Comparison of ENCODE assay signal across 18 cellular contexts in the genomic region with DNA sequence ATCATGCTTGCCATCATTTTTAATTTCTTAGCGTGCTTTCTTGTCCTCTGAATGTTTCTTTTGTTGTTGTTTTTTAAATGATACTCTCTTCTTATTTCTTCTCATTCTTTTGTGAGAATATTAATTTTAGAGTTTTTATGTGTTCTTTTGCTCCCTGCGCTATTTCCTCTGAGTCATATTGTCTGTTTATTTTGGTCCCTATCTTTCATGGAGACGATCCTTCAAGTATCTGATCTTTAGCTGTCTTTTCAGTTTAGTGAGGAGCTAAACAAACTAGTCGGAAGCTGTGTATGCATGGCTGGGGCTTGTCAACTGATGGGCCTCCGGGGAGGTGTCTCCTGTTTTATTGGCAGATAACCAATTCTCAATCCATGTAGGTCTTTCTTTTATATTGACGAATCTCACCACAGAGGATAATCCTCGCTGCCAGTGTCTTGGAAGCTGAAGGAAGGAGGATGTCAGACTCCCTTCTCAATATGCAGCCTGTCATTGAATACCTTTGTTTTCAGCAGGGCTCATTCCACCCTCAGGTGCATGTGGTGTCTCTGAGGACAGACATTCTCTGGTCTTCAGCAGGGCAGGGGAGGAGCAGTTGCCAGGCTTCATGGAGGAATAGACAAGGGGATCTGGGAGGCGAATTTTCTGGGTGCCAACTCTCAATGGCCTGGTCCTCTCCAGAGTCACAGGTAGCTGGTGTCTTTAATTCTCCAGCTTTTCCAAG.
"Had no signal": no experiment of that assay in that cellular context is flagged by ENCODE, and none has a peak within 500 bp of the region (broad histone marks: within the 10 kb centered on the region; RNA-seq: fewer than 3 reads in every experiment).

No MANE protein-coding gene starts in this region.

- H3K27ac ChIP-seq: colonic mucosa, prostate gland, right lobe of liver, spleen, testis, upper lobe of left lung had no signal

- DNase-seq: activated CD4-positive, alpha-beta memory T cell treated with anti-CD3 and anti-CD28 coated beads for 36 hours; activated effector memory CD4-positive, alpha-beta T cell treated with Interleukin-2 at 50 U/mL for 16 hours; activated naive CD4-positive, alpha-beta T cell treated with anti-CD3 and anti-CD28 coated beads, Interleukin-2, amount 50 U/mL, for 16 hours; activated T-cell treated with anti-CD3 and anti-CD28 coated beads, Interleukin-2, amount 50 U/mL, for 4 hours; caudate nucleus; colonic mucosa; glutamatergic neuron; immature natural killer cell; left colon; midbrain; right lobe of liver; spleen; stimulated activated naive CD8-positive, alpha-beta T cell treated with anti-CD3 and anti-CD28 coated beads, Interleukin-15, amount 100 ng/mL, for 72 hours; T-helper 9 cell; testis; upper lobe of left lung had no signal

- H3K4me3 ChIP-seq: colonic mucosa, lung, prostate gland, right lobe of liver, spleen, testis, upper lobe of left lung had no signal

- H3K36me3 ChIP-seq: colonic mucosa, prostate gland, right lobe of liver, spleen, upper lobe of left lung had no signal

- H3K27me3 ChIP-seq: colonic mucosa, testis, upper lobe of left lung had no signal

- H3K9me3 ChIP-seq: colonic mucosa, prostate gland, right lobe of liver, spleen, testis, upper lobe of left lung had no signal

- H3K4me1 ChIP-seq: colonic mucosa, prostate gland, right lobe of liver, spleen, testis, upper lobe of left lung had no signal
